15 cellular contexts compared by ENCODE assay signal in genomic region chr21:27572681-27573080, GRCh38.
A peak's percentile ranks its signal among the peaks of the same experiment; 100 is the strongest.
DNase-seq lines count a peak whose midpoint lies in the region; ATAC-seq and FAIRE-seq lines count a peak whose summit lies in the region.
"Had no signal": no experiment of that assay in that cellular context is flagged by ENCODE, and none has a peak within 500 bp of the region (broad histone marks: within the 10 kb centered on the region; RNA-seq: fewer than 3 reads in every experiment).

No MANE protein-coding gene starts in this region.

- ATAC-seq in activated CD4-positive, CD25-positive, alpha-beta regulatory T cell treated with anti-CD3 and anti-CD28 coated beads, Interleukin-2, amount 50 U/mL, for 24 hours, result no peak
- ATAC-seq: heart left ventricle had no signal

- no peak for FAIRE-seq in HTR-8/SVneo (lab: Jason Lieb, UNC)

- DNase-seq in DMS53 (lab: John Stamatoyannopoulos, UW) (peak; percentile 3), DMS53 treated with DMSO at 0.1 percent for 48 hours (lab: John Stamatoyannopoulos, UW; ENCODE audit: unreplicated experiment) (no peak), amniotic stem cell (lab: John Stamatoyannopoulos, UW) (peak; percentile 39), glomerular visceral epithelial cell (ENCODE audit: extremely low spot score) (peak; percentile 92), HTR-8/SVneo (ENCODE audit: insufficient read length, low spot score) (no peak)
- no peak for DNase-seq in stimulated activated naive CD4-positive, alpha-beta T cell (lab: John Stamatoyannopoulos, UW)
- no peak for DNase-seq in activated CD4-positive, alpha-beta T cell treated with anti-CD3 and anti-CD28 coated beads, Interleukin-2, amount 50 U/mL, for 4 hours
- DNase-seq: activated naive CD8-positive, alpha-beta T cell treated with anti-CD3 and anti-CD28 coated beads, Interleukin-2, amount 10 ng/mL, durations not matched to agents 7 days and 5 days; DMS79; heart left ventricle; NCI-H1436 treated with DMSO at 0.1 percent for 48 hours; NCI-H524 treated with DMSO at 0.1 percent for 48 hours; nucleus accumbens; SHP77 treated with DMSO at 0.1 percent for 48 hours had no signal

Comparison
In these comparisons a context has a peak if more than half of its experiments do, and no peak if none do; other contexts are left out.
1. DNase-seq: peak in DMS53 (single experiment), amniotic stem cell (single experiment) and glomerular visceral epithelial cell (single experiment); none in DMS53 treated with DMSO at 0.1 percent for 48 hours (single experiment), stimulated activated naive CD4-positive, alpha-beta T cell (0 of 6), activated CD4-positive, alpha-beta T cell treated with anti-CD3 and anti-CD28 coated beads, Interleukin-2, amount 50 U/mL, for 4 hours (0 of 2) and HTR-8/SVneo (single experiment).